ENCODE assay signal across 1 cellular context in the genomic region with DNA sequence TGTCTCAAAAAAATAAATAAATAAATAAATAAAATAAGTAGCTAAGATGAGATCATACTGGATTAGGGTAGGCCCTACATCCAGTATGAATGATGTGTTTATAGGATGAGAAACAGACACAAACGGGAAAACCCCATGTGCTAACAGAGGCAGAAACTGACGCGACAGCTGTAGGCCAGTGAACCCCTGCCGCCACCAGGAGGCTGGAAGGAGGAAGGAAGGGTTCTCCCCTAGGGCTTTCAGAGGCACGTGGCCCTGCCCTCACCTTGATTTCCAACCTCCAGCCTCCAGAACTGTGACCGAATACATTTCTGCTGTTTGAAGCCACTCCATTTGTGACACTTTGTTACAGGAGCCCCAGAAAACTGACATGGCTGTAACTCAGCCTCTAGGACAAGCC.
TF ChIP-seq lines count a peak whose summit lies in the region.

No MANE protein-coding gene starts in this region.

TF ChIP-seq in K562, 482 proteins besides CTCF, POLR2A, EP300 and RAD21 (continued from another document):
- TF ChIP-seq, protein P1, sequence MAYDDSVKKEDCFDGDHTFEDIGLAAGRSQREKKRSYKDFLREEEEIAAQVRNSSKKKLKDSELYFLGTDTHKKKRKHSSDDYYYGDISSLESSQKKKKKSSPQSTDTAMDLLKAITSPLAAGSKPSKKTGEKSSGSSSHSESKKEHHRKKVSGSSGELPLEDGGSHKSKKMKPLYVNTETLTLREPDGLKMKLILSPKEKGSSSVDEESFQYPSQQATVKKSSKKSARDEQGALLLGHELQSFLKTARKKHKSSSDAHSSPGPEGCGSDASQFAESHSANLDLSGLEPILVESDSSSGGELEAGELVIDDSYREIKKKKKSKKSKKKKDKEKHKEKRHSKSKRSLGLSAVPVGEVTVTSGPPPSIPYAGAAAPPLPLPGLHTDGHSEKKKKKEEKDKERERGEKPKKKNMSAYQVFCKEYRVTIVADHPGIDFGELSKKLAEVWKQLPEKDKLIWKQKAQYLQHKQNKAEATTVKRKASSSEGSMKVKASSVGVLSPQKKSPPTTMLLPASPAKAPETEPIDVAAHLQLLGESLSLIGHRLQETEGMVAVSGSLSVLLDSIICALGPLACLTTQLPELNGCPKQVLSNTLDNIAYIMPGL (CRISPR knock-in tag; IDR thresholded peaks at IDR 0.05): no peak
- TF ChIP-seq POLR3A (IDR thresholded peaks at IDR 0.05; ENCODE audit: borderline replicate concordance, extremely low read depth, insufficient read depth, insufficient read length) (no peak), CHD2 (IDR thresholded peaks at IDR 0.05; ENCODE audit: low read depth, low read length) (no peak), SRSF7 (optimal IDR thresholded peaks at IDR 0.05; ENCODE audit: low read depth, low read length) (no peak), SMC3 (conservative IDR thresholded peaks at IDR 0.05; ENCODE audit: insufficient read depth, low read depth, low read length) (peak; percentile 43; the same call in 1 of the 2 replicates), ZNF696 (CRISPR knock-in tag; conservative IDR thresholded peaks at IDR 0.05) (no peak), PHF8 (IDR thresholded peaks at IDR 0.05; ENCODE audit: borderline replicate concordance, low read length) (no peak), RB1 (IDR thresholded peaks at IDR 0.05; ENCODE audit: low read depth) (0 out of 2 replicates have a peak, but pooled peaks have one; percentile 16), ZFP30 (CRISPR knock-in tag; IDR thresholded peaks at IDR 0.05; ENCODE audit: borderline replicate concordance) (no peak), CBX3 (IDR thresholded peaks at IDR 0.05; ENCODE audit: borderline replicate concordance in 1 of 2, low read length in 2 of 2) (peak in 1 of 2 experiments; percentile 29; a peak in 1 of 3 replicates), ZNF431 (CRISPR knock-in tag; IDR thresholded peaks at IDR 0.05) (no peak), SAFB (IDR thresholded peaks at IDR 0.05; ENCODE audit: borderline replicate concordance, low read depth, low read length) (no peak), KDM5B (IDR thresholded peaks at IDR 0.05; ENCODE audit: insufficient replicate concordance, low read depth, low read length) (no peak), XRCC3 (IDR thresholded peaks at IDR 0.05) (no peak), L3MBTL2 (IDR thresholded peaks at IDR 0.05) (peak; percentile 70; the same call in 1 of the 2 replicates), HNRNPUL1 (IDR thresholded peaks at IDR 0.05; ENCODE audit: low read length) (no peak), NEUROD1 (IDR thresholded peaks at IDR 0.05; ENCODE audit: borderline replicate concordance, low read depth, low read length, partially characterized antibody) (no peak), TAF15 (IDR thresholded peaks at IDR 0.05; ENCODE audit: low read depth, low read length) (no peak), BRD9 (IDR thresholded peaks at IDR 0.05; ENCODE audit: low read depth, partially characterized antibody) (no peak), FIP1L1 (IDR thresholded peaks at IDR 0.05; ENCODE audit: low read depth, low read length, poor library complexity, severe bottlenecking) (no peak), PHF21A (IDR thresholded peaks at IDR 0.05; ENCODE audit: borderline replicate concordance, low read depth) (no peak), PML (IDR thresholded peaks at IDR 0.05; ENCODE audit: low read length) (no peak), ZFX (CRISPR knock-in tag; IDR thresholded peaks at IDR 0.05) (no peak), MEF2A (IDR thresholded peaks at IDR 0.05; ENCODE audit: control insufficient read depth, low read depth, low read length) (no peak), ZSCAN32 (CRISPR knock-in tag; IDR thresholded peaks at IDR 0.05) (no peak), COPS2 (conservative IDR thresholded peaks at IDR 0.05) (no peak), ZNF444 (CRISPR knock-in tag; IDR thresholded peaks at IDR 0.05) (no peak), FOXK1 (CRISPR knock-in tag; IDR thresholded peaks at IDR 0.05; ENCODE audit: borderline replicate concordance) (no peak), SMARCA4 (IDR thresholded peaks at IDR 0.05) (no peak), NCOA4 (IDR thresholded peaks at IDR 0.05; ENCODE audit: partially characterized antibody) (no peak), SNRNP70 (optimal IDR thresholded peaks at IDR 0.05; ENCODE audit: low read depth, low read length) (peak; percentile 40), IRF2 (CRISPR knock-in tag; IDR thresholded peaks at IDR 0.05) (no peak)
- TF ChIP-seq, protein P2, sequence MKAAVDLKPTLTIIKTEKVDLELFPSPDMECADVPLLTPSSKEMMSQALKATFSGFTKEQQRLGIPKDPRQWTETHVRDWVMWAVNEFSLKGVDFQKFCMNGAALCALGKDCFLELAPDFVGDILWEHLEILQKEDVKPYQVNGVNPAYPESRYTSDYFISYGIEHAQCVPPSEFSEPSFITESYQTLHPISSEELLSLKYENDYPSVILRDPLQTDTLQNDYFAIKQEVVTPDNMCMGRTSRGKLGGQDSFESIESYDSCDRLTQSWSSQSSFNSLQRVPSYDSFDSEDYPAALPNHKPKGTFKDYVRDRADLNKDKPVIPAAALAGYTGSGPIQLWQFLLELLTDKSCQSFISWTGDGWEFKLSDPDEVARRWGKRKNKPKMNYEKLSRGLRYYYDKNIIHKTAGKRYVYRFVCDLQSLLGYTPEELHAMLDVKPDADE (conservative IDR thresholded peaks at IDR 0.05; ENCODE audit: control insufficient read depth, low read depth, low read length): 0 out of 2 replicates have a peak, but pooled peaks have one; percentile 40
- TF ChIP-seq, protein P3, sequence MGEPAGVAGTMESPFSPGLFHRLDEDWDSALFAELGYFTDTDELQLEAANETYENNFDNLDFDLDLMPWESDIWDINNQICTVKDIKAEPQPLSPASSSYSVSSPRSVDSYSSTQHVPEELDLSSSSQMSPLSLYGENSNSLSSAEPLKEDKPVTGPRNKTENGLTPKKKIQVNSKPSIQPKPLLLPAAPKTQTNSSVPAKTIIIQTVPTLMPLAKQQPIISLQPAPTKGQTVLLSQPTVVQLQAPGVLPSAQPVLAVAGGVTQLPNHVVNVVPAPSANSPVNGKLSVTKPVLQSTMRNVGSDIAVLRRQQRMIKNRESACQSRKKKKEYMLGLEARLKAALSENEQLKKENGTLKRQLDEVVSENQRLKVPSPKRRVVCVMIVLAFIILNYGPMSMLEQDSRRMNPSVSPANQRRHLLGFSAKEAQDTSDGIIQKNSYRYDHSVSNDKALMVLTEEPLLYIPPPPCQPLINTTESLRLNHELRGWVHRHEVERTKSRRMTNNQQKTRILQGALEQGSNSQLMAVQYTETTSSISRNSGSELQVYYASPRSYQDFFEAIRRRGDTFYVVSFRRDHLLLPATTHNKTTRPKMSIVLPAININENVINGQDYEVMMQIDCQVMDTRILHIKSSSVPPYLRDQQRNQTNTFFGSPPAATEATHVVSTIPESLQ (CRISPR knock-in tag; IDR thresholded peaks at IDR 0.05): no peak
- TF ChIP-seq, protein P4, sequence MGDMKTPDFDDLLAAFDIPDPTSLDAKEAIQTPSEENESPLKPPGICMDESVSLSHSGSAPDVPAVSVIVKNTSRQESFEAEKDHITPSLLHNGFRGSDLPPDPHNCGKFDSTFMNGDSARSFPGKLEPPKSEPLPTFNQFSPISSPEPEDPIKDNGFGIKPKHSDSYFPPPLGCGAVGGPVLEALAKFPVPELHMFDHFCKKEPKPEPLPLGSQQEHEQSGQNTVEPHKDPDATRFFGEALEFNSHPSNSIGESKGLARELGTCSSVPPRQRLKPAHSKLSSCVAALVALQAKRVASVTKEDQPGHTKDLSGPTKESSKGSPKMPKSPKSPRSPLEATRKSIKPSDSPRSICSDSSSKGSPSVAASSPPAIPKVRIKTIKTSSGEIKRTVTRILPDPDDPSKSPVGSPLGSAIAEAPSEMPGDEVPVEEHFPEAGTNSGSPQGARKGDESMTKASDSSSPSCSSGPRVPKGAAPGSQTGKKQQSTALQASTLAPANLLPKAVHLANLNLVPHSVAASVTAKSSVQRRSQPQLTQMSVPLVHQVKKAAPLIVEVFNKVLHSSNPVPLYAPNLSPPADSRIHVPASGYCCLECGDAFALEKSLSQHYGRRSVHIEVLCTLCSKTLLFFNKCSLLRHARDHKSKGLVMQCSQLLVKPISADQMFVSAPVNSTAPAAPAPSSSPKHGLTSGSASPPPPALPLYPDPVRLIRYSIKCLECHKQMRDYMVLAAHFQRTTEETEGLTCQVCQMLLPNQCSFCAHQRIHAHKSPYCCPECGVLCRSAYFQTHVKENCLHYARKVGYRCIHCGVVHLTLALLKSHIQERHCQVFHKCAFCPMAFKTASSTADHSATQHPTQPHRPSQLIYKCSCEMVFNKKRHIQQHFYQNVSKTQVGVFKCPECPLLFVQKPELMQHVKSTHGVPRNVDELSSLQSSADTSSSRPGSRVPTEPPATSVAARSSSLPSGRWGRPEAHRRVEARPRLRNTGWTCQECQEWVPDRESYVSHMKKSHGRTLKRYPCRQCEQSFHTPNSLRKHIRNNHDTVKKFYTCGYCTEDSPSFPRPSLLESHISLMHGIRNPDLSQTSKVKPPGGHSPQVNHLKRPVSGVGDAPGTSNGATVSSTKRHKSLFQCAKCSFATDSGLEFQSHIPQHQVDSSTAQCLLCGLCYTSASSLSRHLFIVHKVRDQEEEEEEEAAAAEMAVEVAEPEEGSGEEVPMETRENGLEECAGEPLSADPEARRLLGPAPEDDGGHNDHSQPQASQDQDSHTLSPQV (IDR thresholded peaks at IDR 0.05): no peak
- TF ChIP-seq, protein P5, sequence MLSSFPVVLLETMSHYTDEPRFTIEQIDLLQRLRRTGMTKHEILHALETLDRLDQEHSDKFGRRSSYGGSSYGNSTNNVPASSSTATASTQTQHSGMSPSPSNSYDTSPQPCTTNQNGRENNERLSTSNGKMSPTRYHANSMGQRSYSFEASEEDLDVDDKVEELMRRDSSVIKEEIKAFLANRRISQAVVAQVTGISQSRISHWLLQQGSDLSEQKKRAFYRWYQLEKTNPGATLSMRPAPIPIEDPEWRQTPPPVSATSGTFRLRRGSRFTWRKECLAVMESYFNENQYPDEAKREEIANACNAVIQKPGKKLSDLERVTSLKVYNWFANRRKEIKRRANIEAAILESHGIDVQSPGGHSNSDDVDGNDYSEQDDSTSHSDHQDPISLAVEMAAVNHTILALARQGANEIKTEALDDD (IDR thresholded peaks at IDR 0.05): no peak
- TF ChIP-seq, protein P6, sequence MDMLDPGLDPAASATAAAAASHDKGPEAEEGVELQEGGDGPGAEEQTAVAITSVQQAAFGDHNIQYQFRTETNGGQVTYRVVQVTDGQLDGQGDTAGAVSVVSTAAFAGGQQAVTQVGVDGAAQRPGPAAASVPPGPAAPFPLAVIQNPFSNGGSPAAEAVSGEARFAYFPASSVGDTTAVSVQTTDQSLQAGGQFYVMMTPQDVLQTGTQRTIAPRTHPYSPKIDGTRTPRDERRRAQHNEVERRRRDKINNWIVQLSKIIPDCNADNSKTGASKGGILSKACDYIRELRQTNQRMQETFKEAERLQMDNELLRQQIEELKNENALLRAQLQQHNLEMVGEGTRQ (CRISPR knock-in tag; IDR thresholded peaks at IDR 0.05): peak; percentile 70
- TF ChIP-seq, protein P7, sequence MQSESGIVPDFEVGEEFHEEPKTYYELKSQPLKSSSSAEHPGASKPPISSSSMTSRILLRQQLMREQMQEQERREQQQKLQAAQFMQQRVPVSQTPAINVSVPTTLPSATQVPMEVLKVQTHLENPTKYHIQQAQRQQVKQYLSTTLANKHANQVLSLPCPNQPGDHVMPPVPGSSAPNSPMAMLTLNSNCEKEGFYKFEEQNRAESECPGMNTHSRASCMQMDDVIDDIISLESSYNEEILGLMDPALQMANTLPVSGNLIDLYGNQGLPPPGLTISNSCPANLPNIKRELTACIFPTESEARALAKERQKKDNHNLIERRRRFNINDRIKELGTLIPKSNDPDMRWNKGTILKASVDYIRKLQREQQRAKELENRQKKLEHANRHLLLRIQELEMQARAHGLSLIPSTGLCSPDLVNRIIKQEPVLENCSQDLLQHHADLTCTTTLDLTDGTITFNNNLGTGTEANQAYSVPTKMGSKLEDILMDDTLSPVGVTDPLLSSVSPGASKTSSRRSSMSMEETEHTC (IDR thresholded peaks at IDR 0.05): no peak
